In the genomic region with DNA sequence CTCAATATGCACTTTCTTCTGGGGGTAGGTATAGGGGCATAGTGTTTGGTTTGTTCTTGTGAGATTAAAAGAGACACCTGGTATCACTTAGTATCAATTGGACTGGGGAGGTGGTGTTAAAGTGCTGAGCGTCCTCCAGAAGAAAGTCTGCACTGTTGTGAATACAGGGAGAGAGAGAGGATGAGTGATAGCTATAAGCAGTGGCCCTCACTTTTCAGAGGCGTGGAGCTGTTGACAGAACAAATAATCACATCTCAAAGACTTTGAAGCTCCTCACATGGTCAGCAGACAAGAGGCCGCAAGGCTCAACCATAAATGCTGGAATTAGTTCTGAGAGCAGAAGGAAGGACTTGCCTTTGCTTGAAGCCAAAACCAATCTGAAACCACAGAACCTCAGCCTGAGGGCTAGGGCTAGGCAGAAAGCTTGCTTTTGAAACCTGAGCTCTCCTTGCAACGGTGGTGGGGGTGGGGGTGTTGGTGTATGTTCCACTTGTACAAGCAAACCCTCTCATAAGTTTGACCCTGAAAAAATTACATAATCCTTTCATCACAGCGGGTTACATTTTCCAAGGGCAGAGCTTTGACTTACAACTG, we compare ENCODE assay signal across 11 cellular contexts.
DNase-seq lines count a peak whose midpoint lies in the region; ATAC-seq and TF ChIP-seq lines count a peak whose summit lies in the region.
"Had no signal": no experiment of that assay in that cellular context is flagged by ENCODE, and none has a peak within 500 bp of the region (broad histone marks: within the 10 kb centered on the region; RNA-seq: fewer than 3 reads in every experiment).

No MANE protein-coding gene starts in this region.

- no peak overlapping the region for H4K5ac ChIP-seq in mesendoderm (ENCODE audit: low read length)

- no CpG with 5 or more reads among the region's 5 CpGs for WGBS in mesendoderm (ENCODE audit: extremely low coverage, insufficient coverage, low lambda C conversion rate)

- no peak overlapping the region for H2BK120ac ChIP-seq in mesendoderm (ENCODE audit: low read depth, low read length)

- H3K56ac ChIP-seq in mesendoderm (ENCODE audit: low read length) = no peak overlapping the region

- no peaks in the 10 kb centered on the region for H3K27me3 ChIP-seq in RWPE2 (ENCODE audit: insufficient read depth, poor library complexity, severe bottlenecking)
- H3K27me3 ChIP-seq in mesendoderm (ENCODE audit: insufficient read depth, low read length, poor library complexity) = no peaks in the 10 kb centered on the region

- no peak overlapping the region for H2BK5ac ChIP-seq in mesendoderm (ENCODE audit: low read length)

- no peak overlapping the region for H3K4me2 ChIP-seq in mesendoderm (ENCODE audit: low read length)

- H2AK5ac ChIP-seq in mesendoderm (ENCODE audit: low read length) = no peak overlapping the region

- H3K23ac ChIP-seq in mesendoderm (ENCODE audit: low read length) = no peak overlapping the region

- no peak overlapping the region for H2BK15ac ChIP-seq in mesendoderm (replicated peaks; ENCODE audit: low read depth)

- H3K36me3 ChIP-seq in RWPE2 (ENCODE audit: low read depth) = no peaks in the 10 kb centered on the region
- no peaks in the 10 kb centered on the region for H3K36me3 ChIP-seq in mesendoderm (ENCODE audit: control insufficient read depth, insufficient read depth, low read length)

- no peak overlapping the region for H3K27ac ChIP-seq in RWPE2 (ENCODE audit: poor library complexity, severe bottlenecking)
- H3K27ac ChIP-seq in mesendoderm (ENCODE audit: low read depth, low read length) = no peak overlapping the region

- H3K4me3 ChIP-seq in RWPE2 (ENCODE audit: severe bottlenecking) = no peak overlapping the region
- H3K4me3 ChIP-seq in mesendoderm (ENCODE audit: low read length) = no peak overlapping the region

- no peak overlapping the region for H4K8ac ChIP-seq in mesendoderm (ENCODE audit: low read depth, low read length)

- no peaks in the 10 kb centered on the region for H3K79me2 ChIP-seq in mesendoderm (ENCODE audit: control insufficient read depth, insufficient read depth, low read length)

- peak; percentile 31 to 62 (median 61) for DNase-seq in NCI-H1417 (lab: John Stamatoyannopoulos, UW)
- DNase-seq in NCI-H1417 treated with DMSO at 0.1 percent for 48 hours (lab: John Stamatoyannopoulos, UW) = no peak
- DNase-seq in RWPE2 (ENCODE audit: low spot score) = no peak
- peak; percentile 6 for DNase-seq in mesendoderm
- DNase-seq in GDM1 (lab: John Stamatoyannopoulos, UW) = no peak
- no peak for DNase-seq in stimulated activated CD4-positive, alpha-beta T cell treated with anti-CD3 and anti-CD28 coated beads, Interleukin-12 subunit alpha, Interleukin-12 subunit beta, amount 100 ng/mL, for 4 hours
- DNase-seq: effector CD4-positive, alpha-beta T cell; left cardiac atrium had no signal

- H3K4ac ChIP-seq in mesendoderm (ENCODE audit: low read depth, low read length) = no peak overlapping the region

- H3K18ac ChIP-seq in mesendoderm (ENCODE audit: low read length) = no peak overlapping the region

- peaks cover 7% of the 10 kb centered on the region for H3K4me1 ChIP-seq in RWPE2 (ENCODE audit: insufficient read depth, poor library complexity, severe bottlenecking)
- H3K4me1 ChIP-seq in mesendoderm (ENCODE audit: control insufficient read depth, low read depth, low read length) = no peaks in the 10 kb centered on the region

- no peaks in the 10 kb centered on the region for H3K9me3 ChIP-seq in RWPE2 (ENCODE audit: severe bottlenecking)

- no peak overlapping the region for H3K9ac ChIP-seq in mesendoderm (ENCODE audit: low read length)

- TF ChIP-seq CTCF in RWPE2 (IDR thresholded peaks at IDR 0.05; ENCODE audit: poor library complexity, severe bottlenecking) = no peak

- ATAC-seq in HG02943 (IDR thresholded peaks at IDR 0.05; ENCODE audit: low read depth, unreplicated experiment) (peak; percentile 57), RWPE2 (ENCODE audit: low read depth) (peak; percentile 78), GM18873 (IDR thresholded peaks at IDR 0.05; ENCODE audit: low FRiP score, unreplicated experiment) (no peak)
- ATAC-seq: left cardiac atrium, Panc1 had no signal

- H3K79me1 ChIP-seq in mesendoderm (ENCODE audit: low read length) = no peaks in the 10 kb centered on the region

Comparison
In these comparisons a context has a peak if more than half of its experiments do, and no peak if none do; other contexts are left out.
1. DNase-seq: peak in NCI-H1417 (3 of 3) and mesendoderm (single experiment); none in NCI-H1417 treated with DMSO at 0.1 percent for 48 hours (single experiment), RWPE2 (single experiment), GDM1 (single experiment) and stimulated activated CD4-positive, alpha-beta T cell treated with anti-CD3 and anti-CD28 coated beads, Interleukin-12 subunit alpha, Interleukin-12 subunit beta, amount 100 ng/mL, for 4 hours (single experiment).